In the genomic region with DNA sequence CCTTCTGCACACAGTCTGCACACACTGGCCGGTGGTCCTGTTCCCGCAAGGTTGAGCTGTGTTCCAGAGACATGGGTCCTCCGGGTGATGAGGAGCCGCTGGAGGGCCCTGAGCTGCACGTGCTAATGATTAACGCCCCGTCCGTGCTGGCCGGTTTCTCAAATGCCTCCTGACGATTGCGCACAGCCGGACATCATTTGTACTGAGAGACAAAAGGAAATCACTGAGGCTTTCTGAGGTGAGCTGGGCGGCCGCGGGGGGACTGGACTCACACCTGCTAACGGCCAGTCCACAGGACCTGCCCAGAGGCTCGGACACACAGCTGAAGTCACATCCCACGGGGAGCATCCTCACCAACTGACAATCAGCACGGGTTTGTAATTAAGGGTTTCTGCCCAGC, we compare ENCODE assay signal across 18 cellular contexts. TPM values are rescaled to one million over a fixed set of nuclear protein-coding genes. Genes with fewer than 3 reads are reported as not detected.
DNase-seq lines count a peak whose midpoint lies in the region; ATAC-seq and TF ChIP-seq lines count a peak whose summit lies in the region.
"Had no signal": no experiment of that assay in that cellular context is flagged by ENCODE, and none has a peak within 500 bp of the region (broad histone marks: within the 10 kb centered on the region; RNA-seq: fewer than 3 reads in every experiment).

No MANE protein-coding gene starts in this region.

- H3K4me3 ChIP-seq in RWPE2 (ENCODE audit: severe bottlenecking), result no peak overlapping the region
- H3K4me3 ChIP-seq in tibial artery, result no peak overlapping the region
- no peak overlapping the region for H3K4me3 ChIP-seq in brain microvascular endothelial cell (ENCODE audit: low read depth, low read length)
- H3K4me3 ChIP-seq: GM12878, vagina had no signal

- peak; percentile 13 for DNase-seq in activated T-cell treated with anti-CD3 and anti-CD28 coated beads, Interleukin-2, amount 50 U/mL, for 24 hours
- DNase-seq in activated T-cell treated with anti-CD3 and anti-CD28 coated beads, Interleukin-2, amount 50 U/mL, for 4 hours, result no peak
- peak; percentile 54 for DNase-seq in RWPE2 (ENCODE audit: low spot score)
- DNase-seq in left kidney (ENCODE audit: low read depth, low spot score), result peak; percentile 54
- peak; percentile 15 to 60 for DNase-seq in tibial artery
- DNase-seq in activated naive CD4-positive, alpha-beta T cell treated with anti-CD3 and anti-CD28 coated beads, Interleukin-2, amount 50 U/mL, for 72 hours (ENCODE audit: low spot score in 2 of 2), result no peak
- no peak for DNase-seq in brain microvascular endothelial cell
- no peak for DNase-seq in cortex of kidney (lab: John Stamatoyannopoulos, UW)
- DNase-seq: GDM1; glutamatergic neuron; NCI-H774; stimulated activated naive CD4-positive, alpha-beta T cell treated with Interleukin-2 at 50 U/mL for 16 hours; SW 1271 had no signal

- H3K4me1 Mint-ChIP-seq in activated T-cell treated with anti-CD3 and anti-CD28 coated beads, Interleukin-2, amount 50 U/mL, for 24 hours (ENCODE audit: low read depth), result peaks cover 11% of the 10 kb centered on the region
- peaks cover 3% of the 10 kb centered on the region for H3K4me1 Mint-ChIP-seq in activated T-cell treated with anti-CD3 and anti-CD28 coated beads, Interleukin-2, amount 50 U/mL, for 4 hours (ENCODE audit: low read depth)

- intact Hi-C loops in tibial artery (cut with DNase I; ENCODE audit: low total_unique reads), result no loop called here

- H3K27me3 Mint-ChIP-seq in activated T-cell treated with anti-CD3 and anti-CD28 coated beads, Interleukin-2, amount 50 U/mL, for 24 hours, result peaks cover 15% of the 10 kb centered on the region
- peaks cover 16% of the 10 kb centered on the region for H3K27me3 Mint-ChIP-seq in activated T-cell treated with anti-CD3 and anti-CD28 coated beads, Interleukin-2, amount 50 U/mL, for 4 hours (ENCODE audit: low read depth)

- H3K4me3 Mint-ChIP-seq in activated T-cell treated with anti-CD3 and anti-CD28 coated beads, Interleukin-2, amount 50 U/mL, for 24 hours, result no peak overlapping the region
- H3K4me3 Mint-ChIP-seq in activated T-cell treated with anti-CD3 and anti-CD28 coated beads, Interleukin-2, amount 50 U/mL, for 4 hours, result no peak overlapping the region
- H3K4me3 Mint-ChIP-seq: activated naive CD8-positive, alpha-beta T cell; mesothelial cell of epicardium had no signal

- no peaks in the 10 kb centered on the region for H3K9me3 ChIP-seq in RWPE2 (ENCODE audit: severe bottlenecking)
- no peaks in the 10 kb centered on the region for H3K9me3 ChIP-seq in tibial artery
- H3K9me3 ChIP-seq: vagina had no signal

- H3K36me3 ChIP-seq in RWPE2 (ENCODE audit: low read depth) (no peaks in the 10 kb centered on the region), tibial artery (peaks cover 0 to 10% (median 6%) of the 10 kb centered on the region in 3 donors), brain microvascular endothelial cell (replicated peaks) (peaks cover 6% of the 10 kb centered on the region)

- in situ Hi-C loops in brain microvascular endothelial cell (cut with HindIII; ENCODE audit: low pct_ligation_motif_present, low sequenced_read_pairs), result no loop called here

- no peak for TF ChIP-seq CTCF in RWPE2 (IDR thresholded peaks at IDR 0.05; ENCODE audit: poor library complexity, severe bottlenecking)
- no peak for TF ChIP-seq CTCF in tibial artery (IDR thresholded peaks at IDR 0.05)
- TF ChIP-seq CTCF in brain microvascular endothelial cell (IDR thresholded peaks at IDR 0.05; ENCODE audit: low read depth, low read length, missing control alignments), result no peak

- H3K9me3 Mint-ChIP-seq in activated T-cell treated with anti-CD3 and anti-CD28 coated beads, Interleukin-2, amount 50 U/mL, for 24 hours, result no peaks in the 10 kb centered on the region
- H3K9me3 Mint-ChIP-seq in activated T-cell treated with anti-CD3 and anti-CD28 coated beads, Interleukin-2, amount 50 U/mL, for 4 hours, result no peaks in the 10 kb centered on the region
- no peaks in the 10 kb centered on the region for H3K9me3 Mint-ChIP-seq in activated naive CD4-positive, alpha-beta T cell treated with anti-CD3 and anti-CD28 coated beads, Interleukin-2, amount 50 U/mL, for 72 hours
- H3K9me3 Mint-ChIP-seq: mesothelial cell of epicardium had no signal

- H3K36me3 Mint-ChIP-seq in activated T-cell treated with anti-CD3 and anti-CD28 coated beads, Interleukin-2, amount 50 U/mL, for 24 hours (ENCODE audit: low read depth), result peaks cover 8% of the 10 kb centered on the region
- H3K36me3 Mint-ChIP-seq in activated T-cell treated with anti-CD3 and anti-CD28 coated beads, Interleukin-2, amount 50 U/mL, for 4 hours (ENCODE audit: insufficient read depth), result no peaks in the 10 kb centered on the region
- H3K36me3 Mint-ChIP-seq in activated naive CD4-positive, alpha-beta T cell treated with anti-CD3 and anti-CD28 coated beads, Interleukin-2, amount 50 U/mL, for 72 hours, result no peaks in the 10 kb centered on the region
- H3K36me3 Mint-ChIP-seq: activated naive CD8-positive, alpha-beta T cell had no signal

- no peak overlapping the region for H3K27ac Mint-ChIP-seq in activated T-cell treated with anti-CD3 and anti-CD28 coated beads, Interleukin-2, amount 50 U/mL, for 24 hours
- no peak overlapping the region for H3K27ac Mint-ChIP-seq in activated naive CD4-positive, alpha-beta T cell treated with anti-CD3 and anti-CD28 coated beads, Interleukin-2, amount 50 U/mL, for 72 hours
- H3K27ac Mint-ChIP-seq: activated naive CD8-positive, alpha-beta T cell; mesothelial cell of epicardium had no signal

- no peak overlapping the region for H3K27ac ChIP-seq in RWPE2 (ENCODE audit: poor library complexity, severe bottlenecking)
- no peak overlapping the region for H3K27ac ChIP-seq in tibial artery
- H3K27ac ChIP-seq in brain microvascular endothelial cell, result no peak overlapping the region
- H3K27ac ChIP-seq: vagina had no signal

- no peaks in the 10 kb centered on the region for H3K4me1 ChIP-seq in RWPE2 (ENCODE audit: insufficient read depth, poor library complexity, severe bottlenecking)
- peaks cover 0 to 9% (median 6%) of the 10 kb centered on the region in 4 donors for H3K4me1 ChIP-seq in tibial artery

- no peak for ATAC-seq in activated T-cell treated with anti-CD3 and anti-CD28 coated beads, Interleukin-2, amount 50 U/mL, for 4 hours
- no peak for ATAC-seq in RWPE2 (ENCODE audit: low read depth)
- no peak for ATAC-seq in activated naive CD4-positive, alpha-beta T cell treated with anti-CD3 and anti-CD28 coated beads, Interleukin-2, amount 50 U/mL, for 72 hours
- ATAC-seq: esophagus mucosa, GM12878 had no signal

- H3K27me3 ChIP-seq in RWPE2 (ENCODE audit: insufficient read depth, poor library complexity, severe bottlenecking), result peaks cover 9% of the 10 kb centered on the region
- H3K27me3 ChIP-seq in tibial artery, result peaks cover 0 to 47% of the 10 kb centered on the region in 2 donors
- H3K27me3 ChIP-seq in brain microvascular endothelial cell (replicated peaks), result peaks cover 8% of the 10 kb centered on the region
- H3K27me3 ChIP-seq: vagina had no signal

RNA-seq across cellular contexts. Expression of a gene that starts 29.2 kb away (rescaled TPM):
- 10 to 100 TPM; 14.4 to 17.1 (median 15.1) TPM for total RNA-seq in activated T-cell treated with anti-CD3 and anti-CD28 coated beads, Interleukin-2, amount 50 U/mL, for 4 hours
- 10 to 100 TPM; 11.3 to 16.0 TPM for total RNA-seq in activated naive CD4-positive, alpha-beta T cell treated with anti-CD3 and anti-CD28 coated beads, Interleukin-2, amount 50 U/mL, for 72 hours

Comparison
In these comparisons a context has a peak if more than half of its experiments do, and no peak if none do; other contexts are left out.
1. DNase-seq: peak in activated T-cell treated with anti-CD3 and anti-CD28 coated beads, Interleukin-2, amount 50 U/mL, for 24 hours (single experiment), RWPE2 (single experiment), left kidney (single experiment) and tibial artery (2 of 2); none in activated T-cell treated with anti-CD3 and anti-CD28 coated beads, Interleukin-2, amount 50 U/mL, for 4 hours (single experiment), activated naive CD4-positive, alpha-beta T cell treated with anti-CD3 and anti-CD28 coated beads, Interleukin-2, amount 50 U/mL, for 72 hours (0 of 2), brain microvascular endothelial cell (single experiment) and cortex of kidney (single experiment).